Comparison of ENCODE assay signal across 18 cellular contexts in genomic region chr2:168424112-168424951, GRCh38. TPM values are rescaled to one million over a fixed set of nuclear protein-coding genes. Genes with fewer than 3 reads are reported as not detected.
A peak's percentile ranks its signal among the peaks of the same experiment; 100 is the strongest.
DNase-seq lines count a peak whose midpoint lies in the region; ATAC-seq and TF ChIP-seq lines count a peak whose summit lies in the region.
"Had no signal": no experiment of that assay in that cellular context is flagged by ENCODE, and none has a peak within 500 bp of the region (broad histone marks: within the 10 kb centered on the region; RNA-seq: fewer than 3 reads in every experiment).

No MANE protein-coding gene starts in this region.

- no peaks in the 10 kb centered on the region; the same call in 1 of the 2 replicates for H3K27me3 ChIP-seq in IMR-90 (ENCODE audit: control insufficient read depth, insufficient read depth, low read length)
- H3K27me3 ChIP-seq: adrenal gland, heart left ventricle had no signal

- no peak overlapping the region for H3K4ac ChIP-seq in IMR-90 (ENCODE audit: low read depth, low read length)

- no peak overlapping the region for H3K23ac ChIP-seq in IMR-90 (ENCODE audit: low read depth, low read length)

- H3K36me3 ChIP-seq in IMR-90 (ENCODE audit: control insufficient read depth, insufficient read depth, low read length) = no peaks in the 10 kb centered on the region
- H3K36me3 ChIP-seq: adrenal gland, heart left ventricle, thoracic aorta had no signal

- no peak overlapping the region for H2BK120ac ChIP-seq in IMR-90 (ENCODE audit: low read depth, low read length)

- H3K9ac ChIP-seq in IMR-90 (ENCODE audit: low read depth, low read length) = no peak overlapping the region

- H3K79me1 ChIP-seq in IMR-90 (ENCODE audit: low read depth in 1 of 2, low read length in 2 of 2) = no peaks in the 10 kb centered on the region

- H2BK20ac ChIP-seq in IMR-90 (ENCODE audit: low read depth, low read length) = no peak overlapping the region

- H2AFZ ChIP-seq in IMR-90 (replicated peaks; ENCODE audit: low read length, poor library complexity) = no peak overlapping the region

- no peak overlapping the region for H2BK5ac ChIP-seq in IMR-90 (ENCODE audit: low read depth, low read length, poor library complexity, severe bottlenecking)

- in situ Hi-C loops in IMR-90 (cut with MboI; ENCODE audit: low sequenced_read_pairs) (no loop called here), G401 (cut with HindIII; ENCODE audit: low sequenced_read_pairs) (no loop called here)

- ATAC-seq in IMR-90 (ENCODE audit: low read depth) = no peak
- no peak for ATAC-seq in GM21717 (IDR thresholded peaks at IDR 0.05; ENCODE audit: unreplicated experiment)
- ATAC-seq: heart left ventricle, right cardiac atrium had no signal

- no peak overlapping the region for H2AK5ac ChIP-seq in IMR-90 (ENCODE audit: low read depth, low read length)

- no peak overlapping the region for H2AK9ac ChIP-seq in IMR-90 (replicated peaks; ENCODE audit: low read depth, low read length, poor library complexity)

- TF ChIP-seq POLR2A in IMR-90 (IDR thresholded peaks at IDR 0.05; ENCODE audit: low read depth, low read length) = no peak

- no peak overlapping the region for H2BK15ac ChIP-seq in IMR-90 (ENCODE audit: low read depth, low read length)

- WGBS in IMR-90 (ENCODE audit: extremely low coverage in 2 of 2, insufficient read length in 1 of 2), 2 experiments = no CpG with 5 or more reads among the region's 2 CpGs

- H3K27ac ChIP-seq in IMR-90 (ENCODE audit: insufficient read depth, low read length) = no peak overlapping the region
- H3K27ac ChIP-seq: adrenal gland, heart left ventricle, thoracic aorta had no signal

- POLR2A ChIA-PET in IMR-90 (lab: Charles Lee; ENCODE audit: unreplicated experiment) = no interaction called here

- dilution Hi-C loops in IMR-90 (cut with HindIII; ENCODE audit: low sequenced_read_pairs, unreplicated experiment) = no loop called here

- H4K8ac ChIP-seq in IMR-90 (ENCODE audit: low read depth in 2 of 2, low read length in 2 of 2) = no peak overlapping the region

- H3K4me2 ChIP-seq in IMR-90 (ENCODE audit: low read depth, low read length) = no peak overlapping the region

- H3K9me3 ChIP-seq in IMR-90 (ENCODE audit: control insufficient read depth, insufficient read depth, low read length) = no peaks in the 10 kb centered on the region
- H3K9me3 ChIP-seq: adrenal gland, heart left ventricle, thoracic aorta had no signal

- H4K20me1 ChIP-seq in IMR-90 (ENCODE audit: insufficient read depth, low read length) = no peaks in the 10 kb centered on the region

- BruUV-seq in IMR-90 (replicated peaks; lab: Mats Ljungman, UMichigan) = no TSS peak

- CTCF ChIA-PET in IMR-90 (lab: Yijun Ruan, JAX) = no interaction called here

- H4K91ac ChIP-seq in IMR-90 (ENCODE audit: insufficient read depth, low read depth, low read length) = no peak overlapping the region

- no peak overlapping the region for H4K5ac ChIP-seq in IMR-90 (ENCODE audit: low read depth, low read length)

- H3K18ac ChIP-seq in IMR-90 (ENCODE audit: low read depth, low read length) = no peak overlapping the region

- no peak overlapping the region for H3K14ac ChIP-seq in IMR-90 (replicated peaks; ENCODE audit: low read depth, low read length)

- no peaks in the 10 kb centered on the region for H3K4me1 ChIP-seq in IMR-90 (ENCODE audit: control insufficient read depth, insufficient read depth, low read length)
- H3K4me1 ChIP-seq: adrenal gland, heart left ventricle had no signal

- DNase-seq in GM04503 (ENCODE audit: low read depth) (peak; percentile 6), IMR-90 (peak; percentile 39), amniotic epithelial cell (ENCODE audit: low read depth) (peak; percentile 63), iris pigment epithelial cell (ENCODE audit: low read depth) (peak; percentile 77), NCI-H774 (lab: John Stamatoyannopoulos, UW) (no peak), G401 (ENCODE audit: low spot score) (no peak)
- no peak for DNase-seq in activated CD8-positive, alpha-beta memory T cell treated with anti-CD3 and anti-CD28 coated beads, Interleukin-2, amount 50 U/mL, for 4 hours
- DNase-seq: activated CD4-positive, alpha-beta T cell treated with anti-CD3 and anti-CD28 coated beads, Interleukin-2, amount 10 ng/mL, durations not matched to agents 24 days and 14 days; activated T-cell treated with anti-CD3 and anti-CD28 coated beads, Interleukin-2, amount 50 U/mL, for 48 hours; adrenal gland; heart left ventricle; MM.1S; NCI-H2029 treated with DMSO at 0.1 percent for 48 hours; right cardiac atrium; SHP77 treated with DMSO at 0.1 percent for 48 hours; stimulated activated CD4-positive, alpha-beta T cell treated with anti-CD3 and anti-CD28 coated beads, Interleukin-1b, Interleukin-23, amount 100 ng/mL, for 48 hours had no signal

- no peak overlapping the region for H3K56ac ChIP-seq in IMR-90 (ENCODE audit: extremely low read depth, insufficient read depth, low read length)

- no peak overlapping the region for H3K4me3 ChIP-seq in IMR-90 (ENCODE audit: insufficient read depth, low read depth, low read length)
- H3K4me3 ChIP-seq: adrenal gland, heart left ventricle, thoracic aorta had no signal

- TF ChIP-seq CTCF in IMR-90 (conservative IDR thresholded peaks at IDR 0.05; ENCODE audit: low read depth, low read length) = no peak

- no peak for TF ChIP-seq RAD21 in IMR-90 (IDR thresholded peaks at IDR 0.05; ENCODE audit: low read length)

- H3K9me1 ChIP-seq in IMR-90 (ENCODE audit: insufficient read depth, low read length) = no peaks in the 10 kb centered on the region

- intact Hi-C loops in IMR-90 (cut with micrococcal nuclease) = no loop called here

TF ChIP-seq in IMR-90, 13 proteins besides CTCF, POLR2A, EP300 and RAD21:
- no peak for TF ChIP-seq MAFK (IDR thresholded peaks at IDR 0.05; ENCODE audit: low read depth, low read length)
- TF ChIP-seq FOS (IDR thresholded peaks at IDR 0.05; ENCODE audit: low read depth, low read length) = no peak
- no peak for TF ChIP-seq NFE2L2 (IDR thresholded peaks at IDR 0.05; ENCODE audit: low read depth, low read length)
- TF ChIP-seq ELK1 (IDR thresholded peaks at IDR 0.05; ENCODE audit: borderline replicate concordance, low read depth, low read length) = no peak
- no peak for TF ChIP-seq MAZ (IDR thresholded peaks at IDR 0.05; ENCODE audit: borderline replicate concordance, low read depth, low read length)
- TF ChIP-seq RCOR1 (IDR thresholded peaks at IDR 0.05; ENCODE audit: insufficient replicate concordance, low read length) = no peak
- TF ChIP-seq BHLHE40 (IDR thresholded peaks at IDR 0.05; ENCODE audit: low read depth, low read length) = no peak
- TF ChIP-seq MXI1 (IDR thresholded peaks at IDR 0.05; ENCODE audit: borderline replicate concordance, low read depth, low read length) = no peak
- no peak for TF ChIP-seq CHD1 (IDR thresholded peaks at IDR 0.05; ENCODE audit: low read depth, low read length)
- TF ChIP-seq SMC3 (IDR thresholded peaks at IDR 0.05; ENCODE audit: low read depth, low read length) = no peak

RNA-seq across cellular contexts. Expression of gene CERS6, which starts 31.7 kb away (rescaled TPM):
- total RNA-seq in IMR-90 (2012; rRNA removed) = 5.7 and 9.4 TPM in 2 replicates
- polyA plus RNA-seq in IMR-90 (2012; rRNA removed) = 1.6 and 2.1 TPM in 2 replicates
- 0.55 and 0.58 TPM in 2 replicates for polyA plus RNA-seq in IMR-90 (2012; cell fraction: cytosol; rRNA removed)
- 0.24 and 1.5 TPM in 2 replicates for polyA plus RNA-seq in IMR-90 (2012; cell fraction: nucleus; rRNA removed; ENCODE audit: low replicate concordance)
- total RNA-seq in G401 (2014; rRNA removed; shearing (Covaris generic)) = 12.5 and 23.5 TPM in 2 replicates

Comparison
In these comparisons a context has a peak if more than half of its experiments do, and no peak if none do; other contexts are left out.
1. DNase-seq: peak in GM04503 (single experiment), IMR-90 (single experiment), amniotic epithelial cell (single experiment) and iris pigment epithelial cell (single experiment); none in activated CD8-positive, alpha-beta memory T cell treated with anti-CD3 and anti-CD28 coated beads, Interleukin-2, amount 50 U/mL, for 4 hours (single experiment), NCI-H774 (single experiment) and G401 (single experiment).